Comparison of ENCODE assay signal across 8 cellular contexts in the genomic region with DNA sequence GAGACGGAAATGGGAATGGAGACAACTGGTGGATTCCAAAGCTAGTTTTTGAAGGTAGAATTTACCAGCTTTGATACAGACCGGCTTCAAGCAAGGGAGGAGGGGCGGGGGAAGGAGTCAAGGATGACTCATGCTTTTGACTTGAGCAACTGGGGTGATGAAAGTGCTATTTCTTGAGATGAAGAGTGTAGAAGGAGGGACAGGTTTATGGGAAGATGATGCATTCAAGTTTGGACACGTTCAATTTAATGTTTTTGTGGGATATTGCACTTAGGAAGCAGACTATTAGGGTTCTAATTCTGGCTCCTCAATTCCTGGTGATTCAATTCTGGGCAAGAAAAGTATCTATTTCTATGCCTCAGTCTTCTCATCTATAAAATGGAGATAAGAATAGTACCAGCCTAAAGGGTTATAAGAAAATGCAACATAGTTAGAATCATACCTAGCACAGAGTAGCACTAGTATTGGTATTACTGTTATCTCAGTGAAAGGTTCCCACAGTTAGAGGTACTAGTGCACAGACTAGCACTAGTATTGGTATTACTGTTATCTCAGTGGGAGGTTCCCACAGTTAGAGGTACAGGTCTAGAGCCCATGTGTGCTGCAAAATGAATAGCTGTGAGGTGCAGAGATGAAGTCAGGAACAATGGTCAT. TPM values are rescaled to one million over a fixed set of nuclear protein-coding genes. Genes with fewer than 3 reads are reported as not detected.
DNase-seq lines count a peak whose midpoint lies in the region; ATAC-seq, FAIRE-seq and TF ChIP-seq lines count a peak whose summit lies in the region.

No MANE protein-coding gene starts in this region.

- no peak overlapping the region for H3K4me3 Mint-ChIP-seq in WTC11

- CTCF ChIA-PET in WTC11 (lab: Charles Lee), result interaction anchor here (1.0 to 1.3 kb wide), 3 partner anchors 15 to 254 kb away, joined by 3 read pairs; no protein-coding TSS in a partner anchor
- CTCF ChIA-PET in endothelial cell of umbilical vein (lab: Charles Lee), result interaction anchor here (1.0 kb wide), 1 partner anchor 18 kb away, joined by 4 read pairs; no protein-coding TSS in a partner anchor

- H3K4me2 ChIP-seq in endothelial cell of umbilical vein (ENCODE audit: insufficient read depth, low read length), result no peak overlapping the region

- H3K9me3 ChIP-seq in endothelial cell of umbilical vein (replicated peaks; ENCODE audit: control insufficient read depth, insufficient read depth, low read length), result no peaks in the 10 kb centered on the region

- H3K27me3 Mint-ChIP-seq in WTC11 (ENCODE audit: low read depth), result peaks cover 37% of the 10 kb centered on the region

- ATAC-seq in GM19328 (IDR thresholded peaks at IDR 0.05; ENCODE audit: unreplicated experiment) (peak; percentile 86), HG03196 (IDR thresholded peaks at IDR 0.05; ENCODE audit: unreplicated experiment) (peak; percentile 70), WTC11 (peak; percentile 13), GM19324 (IDR thresholded peaks at IDR 0.05; ENCODE audit: low FRiP score, unreplicated experiment) (no peak)

- H4K20me1 ChIP-seq in endothelial cell of umbilical vein (replicated peaks; ENCODE audit: control insufficient read depth, extremely low read depth, insufficient read depth, low read length), result no peaks in the 10 kb centered on the region

- H3K36me3 ChIP-seq in endothelial cell of umbilical vein (ENCODE audit: control insufficient read depth in 2 of 2, extremely low read depth in 1 of 2, insufficient read depth in 2 of 2, low read length in 2 of 2), result no peaks in the 10 kb centered on the region

- no peaks in the 10 kb centered on the region for H3K79me2 ChIP-seq in endothelial cell of umbilical vein (ENCODE audit: control insufficient read depth, insufficient read depth, low read length)

- no peaks in the 10 kb centered on the region for H3K36me3 Mint-ChIP-seq in WTC11

- H3K9ac ChIP-seq in endothelial cell of umbilical vein (replicated peaks; ENCODE audit: extremely low read depth, insufficient read depth, low read length), result no peak overlapping the region

- peaks cover 11% of the 10 kb centered on the region for H3K4me1 Mint-ChIP-seq in WTC11

- TF ChIP-seq POLR2A in endothelial cell of umbilical vein (IDR thresholded peaks at IDR 0.05; ENCODE audit: low read depth, low read length), result no peak

- no peak overlapping the region for H3K27ac Mint-ChIP-seq in WTC11

- TF ChIP-seq CTCF in WTC11 (IDR thresholded peaks at IDR 0.05) (no peak), endothelial cell of umbilical vein (IDR thresholded peaks at IDR 0.05; ENCODE audit: extremely low read depth in 1 of 2, insufficient read depth in 1 of 2, low read depth in 1 of 2, low read length in 2 of 2) (no peak)

- H3K9me3 Mint-ChIP-seq in WTC11, result no peaks in the 10 kb centered on the region

- POLR2A ChIA-PET in WTC11 (lab: Charles Lee), result no interaction called here
- POLR2A ChIA-PET in endothelial cell of umbilical vein (lab: Charles Lee), result no interaction called here

- dilution Hi-C loops in endothelial cell of umbilical vein (cut with MboI; ENCODE audit: extremely low pct_ligation_motif_present, low sequenced_read_pairs), result no loop called here

- peak; percentile 88 for DNase-seq in AG08395 (ENCODE audit: low spot score)
- DNase-seq in WTC11 (ENCODE audit: low spot score), result no peak
- DNase-seq in endothelial cell of umbilical vein (ENCODE audit: low read depth, low spot score), result no peak
- DNase-seq in renal cortical epithelial cell (ENCODE audit: low read depth), result peak; percentile 95
- no peak for DNase-seq in NCI-H446 treated with DMSO at 0.1 percent for 48 hours (lab: John Stamatoyannopoulos, UW)

- H3K4me1 ChIP-seq in endothelial cell of umbilical vein (ENCODE audit: control insufficient read depth, extremely low read depth, insufficient read depth, low read length), result no peaks in the 10 kb centered on the region

- H3K4me3 ChIP-seq in endothelial cell of umbilical vein (replicated peaks in 1 of 3; ENCODE audit: insufficient read depth in 1 of 3, low read depth in 1 of 3, low read length in 3 of 3), result no peak overlapping the region

- no TSS peak for BruUV-seq in endothelial cell of umbilical vein (replicated peaks; lab: Mats Ljungman, UMichigan)

- FAIRE-seq in endothelial cell of umbilical vein (lab: Jason Lieb, UNC), result peak; percentile 64

- no peak overlapping the region for H3K27ac ChIP-seq in endothelial cell of umbilical vein (ENCODE audit: insufficient read depth, low read depth, low read length)

- peaks cover 17 to 22% of the 10 kb centered on the region in 2 experiments for H3K27me3 ChIP-seq in endothelial cell of umbilical vein (ENCODE audit: control insufficient read depth in 2 of 2, insufficient read depth in 2 of 2, low read length in 2 of 2)

- no peaks in the 10 kb centered on the region for H3K9me1 ChIP-seq in endothelial cell of umbilical vein (replicated peaks; ENCODE audit: control insufficient read depth, extremely low read depth, insufficient read depth, low read length)

- no peak overlapping the region for H2AFZ ChIP-seq in endothelial cell of umbilical vein (ENCODE audit: low read depth, low read length)

- intact Hi-C loops in endothelial cell of umbilical vein (cut with micrococcal nuclease), result no loop called here

TF ChIP-seq in WTC11, 78 proteins besides CTCF, POLR2A, EP300 and RAD21 (continues in another document):
- no peak for TF ChIP-seq ZNF138 (CRISPR knock-in tag; conservative IDR thresholded peaks at IDR 0.05)
- TF ChIP-seq IRF2 (CRISPR knock-in tag; IDR thresholded peaks at IDR 0.05; ENCODE audit: borderline replicate concordance, low read depth), result no peak
- no peak for TF ChIP-seq ZNF121 (CRISPR knock-in tag; IDR thresholded peaks at IDR 0.05)
- TF ChIP-seq, protein P1, sequence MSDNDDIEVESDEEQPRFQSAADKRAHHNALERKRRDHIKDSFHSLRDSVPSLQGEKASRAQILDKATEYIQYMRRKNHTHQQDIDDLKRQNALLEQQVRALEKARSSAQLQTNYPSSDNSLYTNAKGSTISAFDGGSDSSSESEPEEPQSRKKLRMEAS (CRISPR knock-in tag; IDR thresholded peaks at IDR 0.05), result no peak
- TF ChIP-seq, protein P2, sequence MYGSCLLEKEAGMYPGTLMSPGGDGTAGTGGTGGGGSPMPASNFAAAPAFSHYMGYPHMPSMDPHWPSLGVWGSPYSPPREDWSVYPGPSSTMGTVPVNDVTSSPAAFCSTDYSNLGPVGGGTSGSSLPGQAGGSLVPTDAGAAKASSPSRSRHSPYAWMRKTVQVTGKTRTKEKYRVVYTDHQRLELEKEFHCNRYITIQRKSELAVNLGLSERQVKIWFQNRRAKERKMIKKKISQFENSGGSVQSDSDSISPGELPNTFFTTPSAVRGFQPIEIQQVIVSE (CRISPR knock-in tag; IDR thresholded peaks at IDR 0.05; ENCODE audit: borderline replicate concordance), result no peak
- TF ChIP-seq SOX15 (CRISPR knock-in tag; IDR thresholded peaks at IDR 0.05), result no peak

TF ChIP-seq in endothelial cell of umbilical vein, 7 proteins besides CTCF, POLR2A, EP300 and RAD21:
- TF ChIP-seq JUN (IDR thresholded peaks at IDR 0.05; ENCODE audit: borderline replicate concordance, insufficient read depth, insufficient read length, low read depth) (peak; percentile 44), POLR2AphosphoS5 (IDR thresholded peaks at IDR 0.05; ENCODE audit: insufficient read depth, low read depth, low read length) (no peak), FOS (IDR thresholded peaks at IDR 0.05; ENCODE audit: borderline replicate concordance, insufficient read depth, low read length) (peak; percentile 59)
- TF ChIP-seq, protein P1 (IDR thresholded peaks at IDR 0.05; ENCODE audit: insufficient read depth, insufficient read length), result no peak

RNA-seq across cellular contexts. Expression of a gene that starts 4.6 kb away (rescaled TPM):
- total RNA-seq in WTC11 (2021), result 0.11 TPM in 1 of 3 replicates, not detected in the others
- total RNA-seq in endothelial cell of umbilical vein, result not detected in 2 replicates
- polyA plus RNA-seq in endothelial cell of umbilical vein, result 0.10 TPM in 1 of 2 replicates, not detected in the other
- polyA plus RNA-seq in endothelial cell of umbilical vein (2011; cell fraction: cytosol; rRNA removed), result 0.01 and 0.06 TPM in 2 replicates
- 0.06 TPM in 1 of 2 replicates, not detected in the other for polyA plus RNA-seq in endothelial cell of umbilical vein (2011; cell fraction: nucleus; rRNA removed)
- 0.04 and 0.05 TPM in 2 replicates for polyA plus RNA-seq in endothelial cell of umbilical vein (2012)
- polyA minus RNA-seq in endothelial cell of umbilical vein, result not detected in 2 replicates
- not detected for polyA minus RNA-seq in endothelial cell of umbilical vein (2011; cell fraction: cytosol; rRNA and poly(A)+ RNA removed)
- not detected in 2 replicates for polyA minus RNA-seq in endothelial cell of umbilical vein (2011; cell fraction: nucleus; rRNA and poly(A)+ RNA removed)
- total RNA-seq in renal cortical epithelial cell, result 1.1 and 2.6 TPM in 2 replicates

Comparison
In these comparisons a context has a peak if more than half of its experiments do, and no peak if none do; other contexts are left out.
1. DNase-seq: peak in AG08395 (single experiment) and renal cortical epithelial cell (single experiment); none in WTC11 (single experiment), endothelial cell of umbilical vein (single experiment) and NCI-H446 treated with DMSO at 0.1 percent for 48 hours (single experiment).